ENCODE assay signal across 8 cellular contexts in genomic region chr12:6752931-6753771, GRCh38. TPM values are rescaled to one million over a fixed set of nuclear protein-coding genes. Genes with fewer than 3 reads are reported as not detected.
DNase-seq lines count a peak whose midpoint lies in the region; TF ChIP-seq lines count a peak whose summit lies in the region.

MLF2 (minus strand) TSS chr12:6753141; CDS start chr12:6752334, 807 bp downstream.

- no peaks in the 10 kb centered on the region for H3K9me3 ChIP-seq in effector memory CD4-positive, alpha-beta T cell (ENCODE audit: control insufficient read depth, low read length)

- DNase-seq in COLO668 (lab: John Stamatoyannopoulos, UW; ENCODE audit: unreplicated experiment): peak; percentile 87
- DNase-seq in GM20000 (ENCODE audit: low spot score): peak; percentile 98
- peak; percentile 98 for DNase-seq in HT-29 (ENCODE audit: low spot score)
- peak; percentile 97 to 98 for DNase-seq in NOMO-1 (lab: John Stamatoyannopoulos, UW; ENCODE audit: unreplicated experiment in 2 of 2)
- peak; percentile 93 to 95 (median 95) for DNase-seq in effector memory CD4-positive, alpha-beta T cell
- peak; percentile 99 for DNase-seq in medulla oblongata (ENCODE audit: extremely low spot score)
- peak; percentile 94 for DNase-seq in stimulated activated CD8-positive, alpha-beta memory T cell treated with anti-CD3 and anti-CD28 coated beads, Interleukin-12 subunit alpha, Interleukin-12 subunit beta, amount 100 ng/mL, for 1 hour (ENCODE audit: low read depth)

- peak within 1 kb of the TSS; percentile 81 for H3K4me3 ChIP-seq in effector memory CD4-positive, alpha-beta T cell (ENCODE audit: insufficient read depth, low read depth, low read length, poor library complexity, severe bottlenecking)

- peak within 1 kb of the TSS; percentile 91 for H3K27ac ChIP-seq in effector memory CD4-positive, alpha-beta T cell (ENCODE audit: insufficient read depth, low read length, poor library complexity, severe bottlenecking)

- CTCF ChIA-PET in activated CD8-positive, alpha-beta memory T cell treated with anti-CD3 and anti-CD28 coated beads for 36 hours (lab: Charles Lee): interaction anchor here (0.6 to 5.7 kb wide), 30 partner anchors 9 to 186 kb away, joined by 3 to 91 read pairs (median 4); partner anchors contain the start of genes CD4, CDCA3, COPS7A and GPR162

- peaks cover 9% of the 10 kb centered on the region for H3K4me1 ChIP-seq in effector memory CD4-positive, alpha-beta T cell (ENCODE audit: control insufficient read depth, insufficient read depth, low read length, poor library complexity, severe bottlenecking)

- peaks cover 29% of the 10 kb centered on the region for H3K36me3 ChIP-seq in effector memory CD4-positive, alpha-beta T cell (ENCODE audit: control insufficient read depth, insufficient read depth, low read length)

- TF ChIP-seq CTCF in GM20000 (IDR thresholded peaks at IDR 0.05; ENCODE audit: extremely low read depth, missing control alignments): peak; percentile 94

- no peaks in the 10 kb centered on the region for H3K27me3 ChIP-seq in effector memory CD4-positive, alpha-beta T cell (replicated peaks; ENCODE audit: control insufficient read depth, insufficient read depth, low read length, poor library complexity, severe bottlenecking)

- POLR2A ChIA-PET in activated CD8-positive, alpha-beta memory T cell treated with anti-CD3 and anti-CD28 coated beads for 36 hours (lab: Charles Lee): interaction anchor here (0.6 to 2.8 kb wide), 20 partner anchors 10 to 301 kb away, joined by 3 to 39 read pairs (median 4); partner anchors contain the start of genes COPS7A, PTMS, SPSB2 and TAPBPL

RNA-seq across cellular contexts. Expression of gene MLF2, which starts in this region (rescaled TPM):
- 383 and 384 TPM in 2 replicates for total RNA-seq in HT-29 (2014; rRNA removed; shearing (Covaris generic))
- total RNA-seq in activated CD8-positive, alpha-beta memory T cell treated with anti-CD3 and anti-CD28 coated beads for 36 hours: 100 to 1,000 TPM; 144 to 150 TPM

Comparison
In these comparisons a context has a peak if more than half of its experiments do, and no peak if none do; other contexts are left out.
1. Peak in every context shown above with its lines: DNase-seq, H3K4me3 ChIP-seq and H3K27ac ChIP-seq.